In the genomic region with DNA sequence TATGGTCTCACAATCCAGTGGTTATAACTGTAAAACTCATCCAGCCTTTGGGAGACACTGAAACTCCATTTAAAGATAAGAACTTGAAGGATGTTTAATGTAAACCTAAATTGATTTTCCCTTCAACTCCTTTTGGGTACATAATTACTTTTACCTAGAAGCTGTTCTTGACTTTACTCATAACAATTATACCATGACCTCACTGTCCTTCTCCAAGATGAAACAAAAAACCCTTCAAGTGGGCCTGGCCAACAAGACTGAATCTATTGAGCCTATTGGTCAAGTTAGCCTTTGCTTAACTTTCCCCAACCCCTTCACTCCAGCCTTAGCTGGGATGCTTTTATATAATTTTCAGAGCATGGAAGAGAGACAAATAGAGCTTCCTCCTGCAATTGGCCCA, we compare ENCODE assay signal across 20 cellular contexts. TPM values are rescaled to one million over a fixed set of nuclear protein-coding genes. Genes with fewer than 3 reads are reported as not detected.
DNase-seq lines count a peak whose midpoint lies in the region; ATAC-seq and TF ChIP-seq lines count a peak whose summit lies in the region.
"Had no signal": no experiment of that assay in that cellular context is flagged by ENCODE, and none has a peak within 500 bp of the region (broad histone marks: within the 10 kb centered on the region; RNA-seq: fewer than 3 reads in every experiment).

No MANE protein-coding gene starts in this region.

- CTCF ChIA-PET in OCI-LY7 (lab: Charles Lee; ENCODE audit: unreplicated experiment): no interaction called here
- CTCF ChIA-PET in RWPE1 (lab: Yijun Ruan, JAX): interaction anchor here (0.5 kb wide), 1 partner anchor 30 kb away, joined by 3 read pairs; no protein-coding TSS in a partner anchor

- H3K27ac ChIP-seq in OCI-LY7 (ENCODE audit: low read depth, low read length, poor library complexity, severe bottlenecking) (no peak overlapping the region), RWPE1 (no peak overlapping the region)
- H3K27ac ChIP-seq: Peyer's patch had no signal

- POLR2A ChIA-PET in OCI-LY7 (lab: Charles Lee): no interaction called here
- POLR2A ChIA-PET in RWPE1 (lab: Yijun Ruan, JAX; ENCODE audit: low non-redundant PET): no interaction called here

- peak; percentile 49 for ATAC-seq in stimulated activated naive CD8-positive, alpha-beta T cell treated with anti-CD3 and anti-CD28 coated beads, Interleukin-15, amount 100 ng/mL, for 72 hours
- ATAC-seq in stimulated activated naive CD8-positive, alpha-beta T cell treated with anti-CD3 and anti-CD28 coated beads, Interleukin-15, Interleukin-2, amounts not matched to agents 100 U/mL and 50 U/mL, for 24 hours: no peak
- no peak for ATAC-seq in natural killer cell
- ATAC-seq: SK-N-SH treated with all-trans-retinoic acid at 6 μM for 48 hours had no signal

- TSS peak; percentile 63 for BruUV-seq in OCI-LY7 (replicated peaks; lab: Mats Ljungman, UMichigan)

- H3K9me3 ChIP-seq in OCI-LY7 (ENCODE audit: low read length): no peaks in the 10 kb centered on the region
- H3K9me3 ChIP-seq: BE2C, Peyer's patch had no signal

- intact Hi-C loops in OCI-LY7 (cut with micrococcal nuclease; ENCODE audit: unreplicated experiment): no loop called here
- intact Hi-C loops in natural killer cell (cut with micrococcal nuclease): no loop called here

- H3K9me3 Mint-ChIP-seq in stimulated activated naive CD8-positive, alpha-beta T cell treated with anti-CD3 and anti-CD28 coated beads, Interleukin-15, amount 100 ng/mL, for 72 hours: no peaks in the 10 kb centered on the region
- no peaks in the 10 kb centered on the region for H3K9me3 Mint-ChIP-seq in natural killer cell
- H3K9me3 Mint-ChIP-seq: CD14-positive monocyte had no signal

- no peaks in the 10 kb centered on the region for H4K20me1 ChIP-seq in OCI-LY7 (ENCODE audit: insufficient read depth, low read length)

- H3K36me3 ChIP-seq in OCI-LY7 (ENCODE audit: insufficient read depth, low read length): peaks cover 29% of the 10 kb centered on the region
- H3K36me3 ChIP-seq: BE2C had no signal

- TF ChIP-seq CTCF in OCI-LY7 (conservative IDR thresholded peaks at IDR 0.05; ENCODE audit: low read length) (no peak), natural killer cell (IDR thresholded peaks at IDR 0.05) (no peak), RWPE1 (conservative IDR thresholded peaks at IDR 0.05; ENCODE audit: low read depth) (no peak)

- no peaks in the 10 kb centered on the region for H3K27me3 Mint-ChIP-seq in stimulated activated naive CD8-positive, alpha-beta T cell treated with anti-CD3 and anti-CD28 coated beads, Interleukin-15, amount 100 ng/mL, for 72 hours
- no peaks in the 10 kb centered on the region for H3K27me3 Mint-ChIP-seq in natural killer cell (ENCODE audit: low read depth in 2 of 2)

- peaks cover 30% of the 10 kb centered on the region for H3K4me1 Mint-ChIP-seq in stimulated activated naive CD8-positive, alpha-beta T cell treated with anti-CD3 and anti-CD28 coated beads, Interleukin-15, amount 100 ng/mL, for 72 hours
- H3K4me1 Mint-ChIP-seq in natural killer cell: no peaks in the 10 kb centered on the region
- H3K4me1 Mint-ChIP-seq: CD14-positive monocyte had no signal

- peak overlapping the region in 1 of 2 donors; percentile 28 for H3K27ac Mint-ChIP-seq in stimulated activated naive CD8-positive, alpha-beta T cell treated with anti-CD3 and anti-CD28 coated beads, Interleukin-15, amount 100 ng/mL, for 72 hours
- H3K27ac Mint-ChIP-seq in natural killer cell: peak overlapping the region; percentile 7 to 52

- no peak overlapping the region for H3K4me2 ChIP-seq in OCI-LY7 (ENCODE audit: low read length)

- no peaks in the 10 kb centered on the region for H3K4me1 ChIP-seq in OCI-LY7 (ENCODE audit: insufficient read depth, low read length, poor library complexity, severe bottlenecking)
- H3K4me1 ChIP-seq: BE2C, Peyer's patch had no signal

- peaks cover 22% of the 10 kb centered on the region for H3K36me3 Mint-ChIP-seq in natural killer cell

- H3K4me3 Mint-ChIP-seq in stimulated activated naive CD8-positive, alpha-beta T cell treated with anti-CD3 and anti-CD28 coated beads, Interleukin-15, amount 100 ng/mL, for 72 hours: no peak overlapping the region
- H3K4me3 Mint-ChIP-seq in natural killer cell: no peak overlapping the region
- H3K4me3 Mint-ChIP-seq: CD14-positive monocyte had no signal

- H3K4me3 ChIP-seq in OCI-LY7 (ENCODE audit: low read depth, low read length, poor library complexity, severe bottlenecking): no peak overlapping the region
- H3K4me3 ChIP-seq: Peyer's patch had no signal

- no peaks in the 10 kb centered on the region for H3K9me2 ChIP-seq in OCI-LY7 (ENCODE audit: insufficient read depth, low read length)

- no peak overlapping the region for H2AFZ ChIP-seq in OCI-LY7 (ENCODE audit: low read length)

- DNase-seq in stimulated activated naive CD8-positive, alpha-beta T cell treated with anti-CD3 and anti-CD28 coated beads, Interleukin-15, amount 100 ng/mL, for 72 hours: no peak
- no peak for DNase-seq in stimulated activated naive CD8-positive, alpha-beta T cell treated with anti-CD3 and anti-CD28 coated beads, Interleukin-15, Interleukin-2, amounts not matched to agents 100 U/mL and 50 U/mL, for 24 hours
- DNase-seq in OCI-LY7 (ENCODE audit: low spot score) (no peak), natural killer cell (no peak), amygdala (lab: John Stamatoyannopoulos, UW) (no peak), RWPE1 (ENCODE audit: low spot score) (no peak), putamen (ENCODE audit: low spot score) (no peak)
- DNase-seq: BE2C, DMS153, DND-41, NCI-H1048, NCI-H1417, NCI-H1694, NCI-H2029 treated with DMSO at 0.1 percent for 48 hours, NCI-H446 treated with DMSO at 0.1 percent for 48 hours, NCI-H526, OCI-M1, Peyer's patch had no signal

- no peaks in the 10 kb centered on the region for H3K79me2 ChIP-seq in OCI-LY7 (ENCODE audit: insufficient read depth, low read depth, low read length)

RNA-seq across cellular contexts. Expression of a gene that starts 22.5 kb away (rescaled TPM):
- 44.4 and 45.3 TPM in 2 replicates for total RNA-seq in OCI-LY7 (2014; rRNA removed; shearing (Covaris generic))
- total RNA-seq in OCI-LY7 (2022) (55.4 and 59.1 TPM in 2 replicates), natural killer cell (10 to 100 TPM; 18.2 to 28.3 (median 22.2) TPM)

RNA-seq across cellular contexts. Expression of a gene that starts 32.8 kb away (rescaled TPM):
- 56.6 and 58.5 TPM in 2 replicates for total RNA-seq in OCI-LY7 (2014; rRNA removed; shearing (Covaris generic))
- total RNA-seq in OCI-LY7 (2022) (46.5 and 51.3 TPM in 2 replicates), natural killer cell (10 to 100 TPM; 20.8 to 21.5 (median 21.2) TPM)

RNA-seq across cellular contexts. Expression of a gene that starts 47.4 kb away (rescaled TPM):
- total RNA-seq in OCI-LY7 (2014; rRNA removed; shearing (Covaris generic)): 12.9 and 13.4 TPM in 2 replicates
- total RNA-seq in OCI-LY7 (2022): 26.8 and 31.1 TPM in 2 replicates
- 10 to 100 TPM; 76.3 to 83.2 (median 80.8) TPM for total RNA-seq in natural killer cell
